Comparison of ENCODE assay signal across 17 cellular contexts in the genomic region with DNA sequence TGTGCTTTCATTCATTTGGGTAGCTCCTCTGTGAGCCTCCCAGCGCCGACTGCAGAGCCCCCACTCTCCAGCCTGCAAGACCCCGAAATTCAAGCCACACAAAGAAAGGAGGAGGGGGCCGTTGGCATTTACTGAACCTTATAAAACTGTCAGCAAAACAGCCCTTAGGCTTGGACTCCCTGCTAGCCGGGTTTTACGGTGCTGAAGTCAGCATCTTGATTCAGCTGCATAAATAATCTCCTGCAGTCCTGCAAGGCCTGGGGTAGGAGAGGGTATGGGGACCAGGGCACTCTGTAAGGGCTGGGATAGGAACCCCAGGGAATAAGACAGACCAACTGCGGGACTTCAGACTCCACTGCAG.
A peak's percentile ranks its signal among the peaks of the same experiment; 100 is the strongest.
DNase-seq lines count a peak whose midpoint lies in the region; ATAC-seq and TF ChIP-seq lines count a peak whose summit lies in the region.
"Had no signal": no experiment of that assay in that cellular context is flagged by ENCODE, and none has a peak within 500 bp of the region (broad histone marks: within the 10 kb centered on the region; RNA-seq: fewer than 3 reads in every experiment).

No MANE protein-coding gene starts in this region.

- H3K27me3 Mint-ChIP-seq in endodermal cell (ENCODE audit: insufficient read depth), result no peaks in the 10 kb centered on the region
- peaks cover 19 to 37% (median 34%) of the 10 kb centered on the region in 5 donors for H3K27me3 Mint-ChIP-seq in naive thymus-derived CD4-positive, alpha-beta T cell

- no peaks in the 10 kb centered on the region for H3K36me3 ChIP-seq in HUES64 (ENCODE audit: insufficient read depth, low read length)
- no peaks in the 10 kb centered on the region for H3K36me3 ChIP-seq in endodermal cell (ENCODE audit: control insufficient read depth, insufficient read depth, low read length)
- no peaks in the 10 kb centered on the region for H3K36me3 ChIP-seq in mesodermal cell (ENCODE audit: control insufficient read depth, insufficient read depth, low read length)
- no peaks in the 10 kb centered on the region for H3K36me3 ChIP-seq in naive thymus-derived CD4-positive, alpha-beta T cell (ENCODE audit: control insufficient read depth in 2 of 3, insufficient read depth in 3 of 3, low read length in 3 of 3)
- H3K36me3 ChIP-seq: BLaER1 treated with 17β-estradiol and CSF1 and Interleukin-3, amounts not matched to agents 10 nM and 100 nM; esophagus muscularis mucosa; neutrophil had no signal

- H3K9me3 ChIP-seq in HUES64 (ENCODE audit: insufficient read depth, low read depth, low read length) (no peaks in the 10 kb centered on the region), endodermal cell (ENCODE audit: control insufficient read depth, low read length) (no peaks in the 10 kb centered on the region), mesodermal cell (ENCODE audit: control insufficient read depth, low read length) (no peaks in the 10 kb centered on the region)
- H3K9me3 ChIP-seq in naive thymus-derived CD4-positive, alpha-beta T cell (ENCODE audit: control insufficient read depth in 2 of 3, low read length in 3 of 3), result no peaks in the 10 kb centered on the region
- H3K9me3 ChIP-seq: BLaER1 treated with 17β-estradiol and CSF1 and Interleukin-3, amounts not matched to agents 10 nM and 100 nM; esophagus muscularis mucosa; neutrophil had no signal

- 0 out of 2 replicates have a peak overlapping the region, but pooled peaks have one; percentile 39 for H3K9ac ChIP-seq in HUES64 (ENCODE audit: low read depth, low read length)
- no peak overlapping the region for H3K9ac ChIP-seq in endodermal cell (ENCODE audit: extremely low read depth, low read length, poor library complexity, severe bottlenecking)
- H3K9ac ChIP-seq: BLaER1 treated with 17β-estradiol and CSF1 and Interleukin-3, amounts not matched to agents 10 nM and 100 nM had no signal

- H3K36me3 Mint-ChIP-seq in endodermal cell (ENCODE audit: low read depth), result no peaks in the 10 kb centered on the region
- H3K36me3 Mint-ChIP-seq in naive thymus-derived CD4-positive, alpha-beta T cell, result no peaks in the 10 kb centered on the region
- H3K36me3 Mint-ChIP-seq: stimulated activated memory B cell treated with anti-CD40 and anti-IgM and Interleukin-4, amounts not matched to agents 10 μg/mL and 1 μg/mL and 100 μg/mL, for 72 hours had no signal

- 38% methylated on average over 7 of the region's 7 CpGs for WGBS in HUES64
- 48 to 50% methylated on average over 2 to 7 of the region's 7 CpGs for WGBS in endodermal cell (ENCODE audit: insufficient coverage in 1 of 2, insufficient read length in 1 of 2), 2 experiments
- 57 to 67% methylated on average over 1 to 3 of the region's 7 CpGs for WGBS in mesodermal cell (ENCODE audit: insufficient coverage in 2 of 2), 2 experiments

- no peak for ATAC-seq in naive thymus-derived CD4-positive, alpha-beta T cell
- ATAC-seq in HG02759 (IDR thresholded peaks at IDR 0.05; ENCODE audit: unreplicated experiment), result no peak
- ATAC-seq: stimulated activated memory B cell treated with anti-CD40 and anti-IgM and Interleukin-4, amounts not matched to agents 10 μg/mL and 1 μg/mL and 100 μg/mL, for 72 hours had no signal

- H3K4me1 Mint-ChIP-seq in endodermal cell, result peaks cover 10% of the 10 kb centered on the region
- H3K4me1 Mint-ChIP-seq in naive thymus-derived CD4-positive, alpha-beta T cell, result peaks cover 0 to 9% (median 0%) of the 10 kb centered on the region in 7 donors
- H3K4me1 Mint-ChIP-seq: stimulated activated memory B cell treated with anti-CD40 and anti-IgM and Interleukin-4, amounts not matched to agents 10 μg/mL and 1 μg/mL and 100 μg/mL, for 72 hours had no signal

- intact Hi-C loops in naive thymus-derived CD4-positive, alpha-beta T cell (cut with micrococcal nuclease), result no loop called here

- POLR2A ChIA-PET in AG04449 (lab: Yijun Ruan, JAX), result no interaction called here
- POLR2A ChIA-PET in naive thymus-derived CD4-positive, alpha-beta T cell (lab: Charles Lee), result no interaction called here

- peaks cover 28% of the 10 kb centered on the region for H3K4me1 ChIP-seq in HUES64 (ENCODE audit: insufficient read depth, low read length)
- no peaks in the 10 kb centered on the region for H3K4me1 ChIP-seq in endodermal cell (ENCODE audit: control insufficient read depth, insufficient read depth, low read length)
- H3K4me1 ChIP-seq in mesodermal cell (ENCODE audit: control insufficient read depth, insufficient read depth, low read length, poor library complexity, severe bottlenecking), result peaks cover 9% of the 10 kb centered on the region
- H3K4me1 ChIP-seq in naive thymus-derived CD4-positive, alpha-beta T cell (ENCODE audit: control insufficient read depth in 2 of 2, insufficient read depth in 2 of 2, low read length in 2 of 2), result no peaks in the 10 kb centered on the region

- TF ChIP-seq CTCF in AG04449 (IDR thresholded peaks at IDR 0.05; ENCODE audit: insufficient read depth, low read length, missing control alignments), result no peak
- no peak for TF ChIP-seq CTCF in endodermal cell (conservative IDR thresholded peaks at IDR 0.05)

- H3K4me3 ChIP-seq in AG04449 (ENCODE audit: low read depth, low read length) (peak overlapping the region; percentile 9; the same call in 1 of the 2 replicates), HUES64 (ENCODE audit: low read length) (peak overlapping the region; percentile 30), endodermal cell (ENCODE audit: low read length) (no peak overlapping the region), mesodermal cell (ENCODE audit: extremely low read depth, insufficient read depth, low read length, poor library complexity, severe bottlenecking) (no peak overlapping the region)
- H3K4me3 ChIP-seq in naive thymus-derived CD4-positive, alpha-beta T cell (ENCODE audit: low read length), result no peak overlapping the region
- H3K4me3 ChIP-seq: BLaER1 treated with 17β-estradiol and CSF1 and Interleukin-3, amounts not matched to agents 10 nM and 100 nM; esophagus muscularis mucosa had no signal

- H3K4me3 Mint-ChIP-seq in endodermal cell, result no peak overlapping the region
- H3K4me3 Mint-ChIP-seq in naive thymus-derived CD4-positive, alpha-beta T cell, result peak overlapping the region in 3 of 10 donors; percentile 19 to 33 (median 32)
- H3K4me3 Mint-ChIP-seq: stimulated activated memory B cell treated with anti-CD40 and anti-IgM and Interleukin-4, amounts not matched to agents 10 μg/mL and 1 μg/mL and 100 μg/mL, for 72 hours had no signal

- H3K27ac Mint-ChIP-seq in endodermal cell, result no peak overlapping the region
- H3K27ac Mint-ChIP-seq in naive thymus-derived CD4-positive, alpha-beta T cell, result no peak overlapping the region
- H3K27ac Mint-ChIP-seq: stimulated activated memory B cell treated with anti-CD40 and anti-IgM and Interleukin-4, amounts not matched to agents 10 μg/mL and 1 μg/mL and 100 μg/mL, for 72 hours had no signal

- DNase-seq in AG04449 (ENCODE audit: low read depth, low spot score) (no peak), endodermal cell (peak; percentile 63), 8988T (no peak)
- DNase-seq in naive thymus-derived CD4-positive, alpha-beta T cell, result no peak
- no peak for DNase-seq in activated naive CD4-positive, alpha-beta T cell treated with Interleukin-2 at 50 U/mL for 16 hours
- DNase-seq: activated CD4-positive, CD25-positive, alpha-beta regulatory T cell; GDM1; kidney glomerular epithelial cell; RPMI8226; stimulated activated CD4-positive, alpha-beta T cell treated with anti-CD3 and anti-CD28 coated beads, Interleukin-1b, Interleukin-23, amount 100 ng/mL, for 48 hours had no signal

- CTCF ChIA-PET in AG04449 (lab: Yijun Ruan, JAX), result interaction anchor here (1.0 to 2.2 kb wide), 3 partner anchors 11 to 17 kb away, joined by 3 to 9 read pairs (median 3); no protein-coding TSS in a partner anchor
- CTCF ChIA-PET in naive thymus-derived CD4-positive, alpha-beta T cell (lab: Charles Lee), result no interaction called here

- peak overlapping the region; percentile 67; the same call in 1 of the 2 replicates for H3K27ac ChIP-seq in HUES64 (ENCODE audit: low read depth, low read length)
- peak overlapping the region; percentile 4 for H3K27ac ChIP-seq in endodermal cell (ENCODE audit: low read depth, low read length)
- H3K27ac ChIP-seq in mesodermal cell (ENCODE audit: low read depth, low read length, severe bottlenecking), result peak overlapping the region; percentile 37
- H3K27ac ChIP-seq in naive thymus-derived CD4-positive, alpha-beta T cell (ENCODE audit: low read depth, low read length), result no peak overlapping the region
- H3K27ac ChIP-seq: BLaER1 treated with 17β-estradiol and CSF1 and Interleukin-3, amounts not matched to agents 10 nM and 100 nM; esophagus muscularis mucosa; neutrophil had no signal

- H3K27me3 ChIP-seq in HUES64 (ENCODE audit: insufficient read depth, low read length) (no peaks in the 10 kb centered on the region), endodermal cell (ENCODE audit: control insufficient read depth, insufficient read depth, low read length, poor library complexity, severe bottlenecking) (no peaks in the 10 kb centered on the region)
- peaks cover 0 to 5% of the 10 kb centered on the region in 2 donors for H3K27me3 ChIP-seq in naive thymus-derived CD4-positive, alpha-beta T cell (ENCODE audit: control insufficient read depth in 2 of 2, insufficient read depth in 2 of 2, low read length in 2 of 2)
- H3K27me3 ChIP-seq: BLaER1 treated with 17β-estradiol and CSF1 and Interleukin-3, amounts not matched to agents 10 nM and 100 nM had no signal

- H3K9me3 Mint-ChIP-seq in endodermal cell, result no peaks in the 10 kb centered on the region
- H3K9me3 Mint-ChIP-seq in naive thymus-derived CD4-positive, alpha-beta T cell, result peaks cover 0 to 2% (median 0%) of the 10 kb centered on the region in 11 donors
- H3K9me3 Mint-ChIP-seq: stimulated activated memory B cell treated with anti-CD40 and anti-IgM and Interleukin-4, amounts not matched to agents 10 μg/mL and 1 μg/mL and 100 μg/mL, for 72 hours had no signal

Comparison
In these comparisons a context has a peak if more than half of its experiments do, and no peak if none do; other contexts are left out.
1. H3K4me3 ChIP-seq: peak in AG04449 (single experiment) and HUES64 (single experiment); none in endodermal cell (single experiment), mesodermal cell (single experiment) and naive thymus-derived CD4-positive, alpha-beta T cell (single experiment).